Comparison of ENCODE assay signal across 11 cellular contexts in the genomic region with DNA sequence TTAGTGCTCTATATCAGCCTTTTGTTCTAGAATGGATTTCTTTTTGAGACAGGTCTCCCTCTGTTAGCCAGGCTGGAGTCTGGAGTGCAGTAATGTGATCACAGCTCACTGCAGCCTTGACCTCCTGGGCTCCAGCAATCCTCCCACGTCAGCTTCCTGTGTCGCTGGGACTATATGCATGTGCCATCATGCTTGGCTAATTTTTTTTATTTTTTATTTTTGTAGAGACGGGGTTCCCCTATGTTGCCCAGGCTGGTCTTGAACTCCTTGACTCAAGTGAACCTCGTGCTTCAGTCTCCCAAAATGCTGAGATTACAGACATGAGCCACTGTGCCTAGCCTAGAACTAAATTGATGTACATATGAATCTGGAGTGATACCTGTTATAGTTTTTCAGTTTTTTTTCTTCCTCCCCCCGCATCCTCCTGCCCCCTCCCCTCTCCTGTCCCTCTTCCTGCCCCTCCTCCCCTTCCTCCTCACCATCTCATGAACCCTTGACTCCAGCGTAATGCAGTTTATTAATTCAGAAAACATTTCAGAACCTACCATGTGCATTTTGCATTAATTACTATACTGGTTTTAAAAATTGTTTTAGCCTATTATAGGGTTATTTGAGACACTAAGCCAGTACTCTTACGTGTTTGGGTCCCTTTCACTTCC. TPM values are rescaled to one million over a fixed set of nuclear protein-coding genes. Genes with fewer than 3 reads are reported as not detected.
A peak's percentile ranks its signal among the peaks of the same experiment; 100 is the strongest.
DNase-seq lines count a peak whose midpoint lies in the region; ATAC-seq and TF ChIP-seq lines count a peak whose summit lies in the region.
"Had no signal": no experiment of that assay in that cellular context is flagged by ENCODE, and none has a peak within 500 bp of the region (broad histone marks: within the 10 kb centered on the region; RNA-seq: fewer than 3 reads in every experiment).

No MANE protein-coding gene starts in this region.

- peak overlapping the region; percentile 64 for H3K4me3 Mint-ChIP-seq in activated CD4-positive, alpha-beta T cell treated with anti-CD3 and anti-CD28 coated beads, Interleukin-2, amount 10 ng/mL, durations not matched to agents 24 days and 14 days
- no peak overlapping the region for H3K4me3 Mint-ChIP-seq in activated CD8-positive, alpha-beta memory T cell treated with anti-CD3 and anti-CD28 coated beads, Interleukin-2, amount 10 ng/mL, durations not matched to agents 7 days and 5 days

- H3K9ac ChIP-seq in mesendoderm (ENCODE audit: low read length) = no peak overlapping the region

- H3K4me3 ChIP-seq in neutrophil (ENCODE audit: low read depth in 1 of 2, low read length in 1 of 2) = no peak overlapping the region
- no peak overlapping the region for H3K4me3 ChIP-seq in mesendoderm (ENCODE audit: low read length)
- H3K4me3 ChIP-seq: sigmoid colon, stomach had no signal

- H2AK5ac ChIP-seq in mesendoderm (ENCODE audit: low read length) = no peak overlapping the region

- no peak overlapping the region for H3K18ac ChIP-seq in mesendoderm (ENCODE audit: low read length)

- peaks cover 85% of the 10 kb centered on the region for H3K4me1 Mint-ChIP-seq in activated CD4-positive, alpha-beta T cell treated with anti-CD3 and anti-CD28 coated beads, Interleukin-2, amount 10 ng/mL, durations not matched to agents 24 days and 14 days
- H3K4me1 Mint-ChIP-seq in activated CD8-positive, alpha-beta memory T cell treated with anti-CD3 and anti-CD28 coated beads, Interleukin-2, amount 10 ng/mL, durations not matched to agents 7 days and 5 days = peaks cover 90% of the 10 kb centered on the region

- H3K27me3 Mint-ChIP-seq in activated CD4-positive, alpha-beta T cell treated with anti-CD3 and anti-CD28 coated beads, Interleukin-2, amount 10 ng/mL, durations not matched to agents 24 days and 14 days = no peaks in the 10 kb centered on the region
- no peaks in the 10 kb centered on the region for H3K27me3 Mint-ChIP-seq in activated CD8-positive, alpha-beta memory T cell treated with anti-CD3 and anti-CD28 coated beads, Interleukin-2, amount 10 ng/mL, durations not matched to agents 7 days and 5 days

- no peak overlapping the region for H3K23ac ChIP-seq in mesendoderm (ENCODE audit: low read length)

- H4K8ac ChIP-seq in mesendoderm (ENCODE audit: low read depth, low read length) = no peak overlapping the region

- peak; percentile 78 for DNase-seq in activated CD4-positive, alpha-beta T cell treated with anti-CD3 and anti-CD28 coated beads, Interleukin-2, amount 10 ng/mL, durations not matched to agents 24 days and 14 days
- DNase-seq in activated CD4-positive, alpha-beta T cell treated with anti-CD3 and anti-CD28 coated beads for 4 hours = no peak
- DNase-seq in activated CD8-positive, alpha-beta memory T cell treated with anti-CD3 and anti-CD28 coated beads, Interleukin-2, amount 10 ng/mL, durations not matched to agents 7 days and 5 days = no peak
- DNase-seq in NCI-H748 (lab: John Stamatoyannopoulos, UW; ENCODE audit: unreplicated experiment) (no peak), mesendoderm (no peak), DMS153 (lab: John Stamatoyannopoulos, UW) (no peak)
- DNase-seq: NCI-H774, sigmoid colon, stomach had no signal

- no peak overlapping the region for H2BK5ac ChIP-seq in mesendoderm (ENCODE audit: low read length)

- H3K9me3 Mint-ChIP-seq in activated CD4-positive, alpha-beta T cell treated with anti-CD3 and anti-CD28 coated beads, Interleukin-2, amount 10 ng/mL, durations not matched to agents 24 days and 14 days = no peaks in the 10 kb centered on the region
- H3K9me3 Mint-ChIP-seq in activated CD8-positive, alpha-beta memory T cell treated with anti-CD3 and anti-CD28 coated beads, Interleukin-2, amount 10 ng/mL, durations not matched to agents 7 days and 5 days (ENCODE audit: low read depth) = no peaks in the 10 kb centered on the region

- H3K36me3 ChIP-seq in neutrophil (no peaks in the 10 kb centered on the region), mesendoderm (ENCODE audit: control insufficient read depth, insufficient read depth, low read length) (no peaks in the 10 kb centered on the region)
- H3K36me3 ChIP-seq: sigmoid colon, stomach had no signal

- H3K56ac ChIP-seq in mesendoderm (ENCODE audit: low read length) = no peak overlapping the region

- no peak overlapping the region for H4K5ac ChIP-seq in mesendoderm (ENCODE audit: low read length)

- H3K27ac ChIP-seq in neutrophil = peak overlapping the region; percentile 64
- H3K27ac ChIP-seq in mesendoderm (ENCODE audit: low read depth, low read length) = no peak overlapping the region
- H3K27ac ChIP-seq: sigmoid colon, stomach had no signal

- H2BK15ac ChIP-seq in mesendoderm (replicated peaks; ENCODE audit: low read depth) = no peak overlapping the region

- no peaks in the 10 kb centered on the region for H3K79me2 ChIP-seq in mesendoderm (ENCODE audit: control insufficient read depth, insufficient read depth, low read length)

- H3K27me3 ChIP-seq in neutrophil (no peaks in the 10 kb centered on the region), mesendoderm (ENCODE audit: insufficient read depth, low read length, poor library complexity) (no peaks in the 10 kb centered on the region)
- H3K27me3 ChIP-seq: sigmoid colon, stomach had no signal

- peaks cover 27% of the 10 kb centered on the region for H3K36me3 Mint-ChIP-seq in activated CD4-positive, alpha-beta T cell treated with anti-CD3 and anti-CD28 coated beads, Interleukin-2, amount 10 ng/mL, durations not matched to agents 24 days and 14 days (ENCODE audit: low read depth)
- peaks cover 17% of the 10 kb centered on the region for H3K36me3 Mint-ChIP-seq in activated CD8-positive, alpha-beta memory T cell treated with anti-CD3 and anti-CD28 coated beads, Interleukin-2, amount 10 ng/mL, durations not matched to agents 7 days and 5 days

- H3K4me2 ChIP-seq in mesendoderm (ENCODE audit: low read length) = no peak overlapping the region

- intact Hi-C loops in activated CD4-positive, alpha-beta T cell treated with anti-CD3 and anti-CD28 coated beads, Interleukin-2, amount 10 ng/mL, durations not matched to agents 24 days and 14 days (cut with micrococcal nuclease) = loop anchor here (1.0 to 5.0 kb wide), 2 partner anchors 8 to 331 kb away; a partner anchor contains a TSS

- no peak overlapping the region for H2BK120ac ChIP-seq in mesendoderm (ENCODE audit: low read depth, low read length)

- no peak for TF ChIP-seq CTCF in neutrophil (IDR thresholded peaks at IDR 0.05)

- H3K27ac Mint-ChIP-seq in activated CD4-positive, alpha-beta T cell treated with anti-CD3 and anti-CD28 coated beads, Interleukin-2, amount 10 ng/mL, durations not matched to agents 24 days and 14 days = peak overlapping the region; percentile 86
- peak overlapping the region; percentile 69 for H3K27ac Mint-ChIP-seq in activated CD8-positive, alpha-beta memory T cell treated with anti-CD3 and anti-CD28 coated beads, Interleukin-2, amount 10 ng/mL, durations not matched to agents 7 days and 5 days

- CTCF ChIA-PET in activated CD8-positive, alpha-beta memory T cell treated with anti-CD3 and anti-CD28 coated beads, Interleukin-2, amount 10 ng/mL, durations not matched to agents 7 days and 5 days (lab: Charles Lee) = interaction anchor here (0.8 to 9.9 kb wide), 4 partner anchors 22 to 330 kb away, joined by 3 to 103 read pairs (median 4); a partner anchor contains a TSS

- no peaks in the 10 kb centered on the region for H3K79me1 ChIP-seq in mesendoderm (ENCODE audit: low read length)

- ATAC-seq in HG02852 (IDR thresholded peaks at IDR 0.05; ENCODE audit: unreplicated experiment) = peak; percentile 50
- ATAC-seq in activated CD8-positive, alpha-beta memory T cell treated with anti-CD3 and anti-CD28 coated beads, Interleukin-2, amount 10 ng/mL, durations not matched to agents 7 days and 5 days = peak; percentile 23

- H3K9me3 ChIP-seq in neutrophil = no peaks in the 10 kb centered on the region
- H3K9me3 ChIP-seq: sigmoid colon, stomach had no signal

- H3K4me1 ChIP-seq in neutrophil (ENCODE audit: control insufficient read depth in 1 of 2, insufficient read depth in 1 of 2, low read depth in 1 of 2, low read length in 1 of 2) = peaks cover 89 to 91% of the 10 kb centered on the region in 2 experiments
- H3K4me1 ChIP-seq in mesendoderm (ENCODE audit: control insufficient read depth, low read depth, low read length) = peaks cover 17% of the 10 kb centered on the region

- WGBS in mesendoderm (ENCODE audit: extremely low coverage, insufficient coverage, low lambda C conversion rate) = no CpG with 5 or more reads among the region's 7 CpGs

- H3K4ac ChIP-seq in mesendoderm (ENCODE audit: low read depth, low read length) = no peak overlapping the region

RNA-seq across cellular contexts. Expression of a gene that starts 37.4 kb away (rescaled TPM):
- 188 and 193 TPM in 2 replicates for total RNA-seq in activated CD4-positive, alpha-beta T cell treated with anti-CD3 and anti-CD28 coated beads, Interleukin-2, amount 10 ng/mL, durations not matched to agents 24 days and 14 days
- total RNA-seq in activated CD8-positive, alpha-beta memory T cell treated with anti-CD3 and anti-CD28 coated beads, Interleukin-2, amount 10 ng/mL, durations not matched to agents 7 days and 5 days = 100 to 1,000 TPM; 106 to 109 TPM
- 11.8 TPM for polyA plus RNA-seq in mesendoderm (2013, experiment 1 of 2)
- polyA plus RNA-seq in mesendoderm (2013, experiment 2 of 2) = 11.9 TPM
